2 cellular contexts compared by ENCODE assay signal in the genomic region with DNA sequence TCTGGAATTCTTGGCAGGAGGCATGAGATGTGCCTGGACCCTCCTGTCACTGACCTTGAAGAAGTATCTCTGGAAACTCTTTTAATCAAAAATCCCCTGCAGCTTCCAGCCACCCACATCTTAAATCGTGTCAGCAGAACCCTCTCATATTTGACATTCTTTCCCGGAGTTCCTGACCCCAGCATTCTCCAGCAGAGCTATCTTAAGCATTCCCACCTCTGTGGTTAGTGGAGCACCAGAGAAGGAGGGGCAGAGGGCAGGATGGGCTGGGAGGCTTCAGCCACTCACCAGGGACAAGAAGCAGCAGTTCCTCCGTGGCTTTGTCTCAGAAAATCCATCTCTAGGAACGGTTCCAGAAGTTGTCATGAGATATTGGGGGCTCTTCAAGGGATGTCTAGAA.
TF ChIP-seq lines count a peak whose summit lies in the region.

No MANE protein-coding gene starts in this region.

TF ChIP-seq in liver, 16 proteins besides CTCF, POLR2A, EP300 and RAD21:
- TF ChIP-seq, protein P1, sequence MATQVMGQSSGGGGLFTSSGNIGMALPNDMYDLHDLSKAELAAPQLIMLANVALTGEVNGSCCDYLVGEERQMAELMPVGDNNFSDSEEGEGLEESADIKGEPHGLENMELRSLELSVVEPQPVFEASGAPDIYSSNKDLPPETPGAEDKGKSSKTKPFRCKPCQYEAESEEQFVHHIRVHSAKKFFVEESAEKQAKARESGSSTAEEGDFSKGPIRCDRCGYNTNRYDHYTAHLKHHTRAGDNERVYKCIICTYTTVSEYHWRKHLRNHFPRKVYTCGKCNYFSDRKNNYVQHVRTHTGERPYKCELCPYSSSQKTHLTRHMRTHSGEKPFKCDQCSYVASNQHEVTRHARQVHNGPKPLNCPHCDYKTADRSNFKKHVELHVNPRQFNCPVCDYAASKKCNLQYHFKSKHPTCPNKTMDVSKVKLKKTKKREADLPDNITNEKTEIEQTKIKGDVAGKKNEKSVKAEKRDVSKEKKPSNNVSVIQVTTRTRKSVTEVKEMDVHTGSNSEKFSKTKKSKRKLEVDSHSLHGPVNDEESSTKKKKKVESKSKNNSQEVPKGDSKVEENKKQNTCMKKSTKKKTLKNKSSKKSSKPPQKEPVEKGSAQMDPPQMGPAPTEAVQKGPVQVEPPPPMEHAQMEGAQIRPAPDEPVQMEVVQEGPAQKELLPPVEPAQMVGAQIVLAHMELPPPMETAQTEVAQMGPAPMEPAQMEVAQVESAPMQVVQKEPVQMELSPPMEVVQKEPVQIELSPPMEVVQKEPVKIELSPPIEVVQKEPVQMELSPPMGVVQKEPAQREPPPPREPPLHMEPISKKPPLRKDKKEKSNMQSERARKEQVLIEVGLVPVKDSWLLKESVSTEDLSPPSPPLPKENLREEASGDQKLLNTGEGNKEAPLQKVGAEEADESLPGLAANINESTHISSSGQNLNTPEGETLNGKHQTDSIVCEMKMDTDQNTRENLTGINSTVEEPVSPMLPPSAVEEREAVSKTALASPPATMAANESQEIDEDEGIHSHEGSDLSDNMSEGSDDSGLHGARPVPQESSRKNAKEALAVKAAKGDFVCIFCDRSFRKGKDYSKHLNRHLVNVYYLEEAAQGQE (IDR thresholded peaks at IDR 0.05), result no peak
- peak; percentile 81 for TF ChIP-seq NR2F2 (IDR thresholded peaks at IDR 0.05)
- TF ChIP-seq SP1 (IDR thresholded peaks at IDR 0.05), result peak; percentile 7
- no peak for TF ChIP-seq YY1 (IDR thresholded peaks at IDR 0.05)

TF ChIP-seq in HepG2, 621 proteins besides CTCF, POLR2A, EP300 and RAD21:
- TF ChIP-seq FOXK2 (IDR thresholded peaks at IDR 0.05) (no peak), XBP1 (CRISPR knock-in tag; IDR thresholded peaks at IDR 0.05) (no peak), MXI1 (IDR thresholded peaks at IDR 0.05; ENCODE audit: borderline replicate concordance, low read depth, low read length) (no peak), FOXA3 (CRISPR knock-in tag; IDR thresholded peaks at IDR 0.05) (no peak), NR2F2 (IDR thresholded peaks at IDR 0.05; ENCODE audit: borderline replicate concordance, low read depth) (no peak), EZH2 (conservative IDR thresholded peaks at IDR 0.05; ENCODE audit: low read depth, low read length) (no peak), TARDBP (CRISPR knock-in tag; IDR thresholded peaks at IDR 0.05) (no peak), IKZF4 (CRISPR knock-in tag; IDR thresholded peaks at IDR 0.05; ENCODE audit: borderline replicate concordance, low read depth, not compliant biosample characterization) (no peak), SNAPC2 (CRISPR knock-in tag; IDR thresholded peaks at IDR 0.05) (no peak), ZNF546 (CRISPR knock-in tag; conservative IDR thresholded peaks at IDR 0.05) (no peak), RBFOX2 (IDR thresholded peaks at IDR 0.05; ENCODE audit: low read depth, low read length) (no peak), ZNF430 (CRISPR knock-in tag; IDR thresholded peaks at IDR 0.05) (no peak), ASH2L (IDR thresholded peaks at IDR 0.05; ENCODE audit: insufficient read length, low read depth, low read length) (no peak)
